In genomic region chr9:37191403-37192089, GRCh38 we compare ENCODE assay signal across 1 cellular context.
A peak's percentile ranks its signal among the peaks of the same experiment; 100 is the strongest.
TF ChIP-seq lines count a peak whose summit lies in the region.

No MANE protein-coding gene starts in this region.

TF ChIP-seq in GM12878, 131 proteins besides CTCF, POLR2A, EP300 and RAD21 (continued from another document):
- no peak for TF ChIP-seq CUX1 (IDR thresholded peaks at IDR 0.05; ENCODE audit: insufficient replicate concordance, low read depth, low read length)
- TF ChIP-seq CBX3 (IDR thresholded peaks at IDR 0.05; ENCODE audit: borderline replicate concordance, low read depth), result no peak
- peak; percentile 81 for TF ChIP-seq ZNF24 (IDR thresholded peaks at IDR 0.05)
- no peak for TF ChIP-seq TBL1XR1 (IDR thresholded peaks at IDR 0.05; ENCODE audit: low read depth, low read length)
TF ChIP-seq in GM12878: peak in this region for 2.
